In the genomic region with DNA sequence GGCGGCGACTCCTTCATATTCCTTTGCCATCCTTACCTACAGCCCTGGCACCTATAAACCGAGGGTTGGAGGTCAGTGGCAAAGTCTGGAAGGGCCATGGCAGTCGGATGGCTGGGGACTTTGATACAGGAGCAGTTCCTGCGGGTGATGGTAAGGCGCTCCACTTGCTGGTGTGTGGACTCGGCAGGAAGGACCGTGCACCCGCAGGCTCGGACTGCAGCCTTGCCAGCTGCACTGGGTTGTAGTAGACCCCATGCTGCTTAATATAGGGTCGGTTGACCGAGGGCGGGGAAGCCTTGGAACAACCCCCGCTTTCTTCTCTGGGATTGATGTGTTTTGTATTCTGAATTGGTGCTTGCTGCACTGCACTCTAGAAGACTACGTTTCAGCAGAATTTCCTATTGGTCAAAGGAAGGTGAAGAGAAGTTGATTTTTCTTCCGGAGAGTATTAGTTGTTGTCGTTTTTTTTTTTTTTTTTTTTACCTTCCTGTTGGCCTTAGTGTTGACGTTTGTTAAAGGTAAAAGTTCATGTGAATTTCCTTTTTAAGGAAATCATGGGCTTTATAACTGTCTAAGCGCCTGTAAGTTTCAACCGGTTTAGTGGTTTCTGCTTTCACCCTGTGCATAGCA, we compare ENCODE assay signal across 8 cellular contexts. TPM values are rescaled to one million over a fixed set of nuclear protein-coding genes. Genes with fewer than 3 reads are reported as not detected.
A peak's percentile ranks its signal among the peaks of the same experiment; 100 is the strongest.
DNase-seq lines count a peak whose midpoint lies in the region; ATAC-seq and TF ChIP-seq lines count a peak whose summit lies in the region.

No MANE protein-coding gene starts in this region.

- peaks cover 3% of the 10 kb centered on the region for H3K9me3 Mint-ChIP-seq in activated naive CD8-positive, alpha-beta T cell treated with anti-CD3 and anti-CD28 coated beads, Interleukin-2, amount 10 ng/mL, durations not matched to agents 7 days and 5 days

- H3K4me1 ChIP-seq in OCI-LY1 (ENCODE audit: insufficient read depth, low read length, severe bottlenecking) (peaks cover 28% of the 10 kb centered on the region), cardiac muscle cell (ENCODE audit: low read depth) (peaks cover 7% of the 10 kb centered on the region), ovary (ENCODE audit: insufficient read depth) (peaks cover 5% of the 10 kb centered on the region)

- H3K36me3 ChIP-seq in OCI-LY1 (ENCODE audit: insufficient read depth, low read length) (peaks cover 8% of the 10 kb centered on the region), cardiac muscle cell (peaks cover 7% of the 10 kb centered on the region), ovary (no peaks in the 10 kb centered on the region)

- POLR2A ChIA-PET in activated naive CD8-positive, alpha-beta T cell treated with anti-CD3 and anti-CD28 coated beads, Interleukin-2, amount 10 ng/mL, durations not matched to agents 7 days and 5 days (lab: Charles Lee) = interaction anchor here (1.5 to 1.7 kb wide), 2 partner anchors 21 to 35 kb away, joined by 3 to 11 read pairs; no protein-coding TSS in a partner anchor

- ATAC-seq in GM18870 (IDR thresholded peaks at IDR 0.05; ENCODE audit: unreplicated experiment) = peak; percentile 25
- peak; percentile 34 for ATAC-seq in HG03103 (IDR thresholded peaks at IDR 0.05; ENCODE audit: low read depth, unreplicated experiment)
- peak; percentile 40 for ATAC-seq in activated naive CD8-positive, alpha-beta T cell treated with anti-CD3 and anti-CD28 coated beads, Interleukin-2, amount 10 ng/mL, durations not matched to agents 7 days and 5 days (ENCODE audit: low read depth)

- H3K4me3 Mint-ChIP-seq in activated naive CD8-positive, alpha-beta T cell treated with anti-CD3 and anti-CD28 coated beads, Interleukin-2, amount 10 ng/mL, durations not matched to agents 7 days and 5 days = peak overlapping the region; percentile 94

- no peak overlapping the region for H2AFZ ChIP-seq in OCI-LY1 (ENCODE audit: low read length)

- 1 to 3% (median 2%) methylated on average over 20 of the region's 20 CpGs for WGBS in ovary, 3 donors

- peaks cover 33% of the 10 kb centered on the region for H3K36me3 Mint-ChIP-seq in activated naive CD8-positive, alpha-beta T cell treated with anti-CD3 and anti-CD28 coated beads, Interleukin-2, amount 10 ng/mL, durations not matched to agents 7 days and 5 days

- H4K20me1 ChIP-seq in OCI-LY1 (ENCODE audit: insufficient read depth, low read length) = no peaks in the 10 kb centered on the region

- no peaks in the 10 kb centered on the region for H3K9me2 ChIP-seq in OCI-LY1 (ENCODE audit: low read depth, low read length)

- peak; percentile 53 for DNase-seq in AG20443 (ENCODE audit: low spot score)
- DNase-seq in activated naive CD8-positive, alpha-beta T cell treated with anti-CD3 and anti-CD28 coated beads, Interleukin-2, amount 10 ng/mL, durations not matched to agents 7 days and 5 days = peak; percentile 62
- peak; percentile 40 to 64 for DNase-seq in cardiac muscle cell (ENCODE audit: low read depth in 1 of 2, low spot score in 1 of 2)
- DNase-seq in ovary = peak in 3 of 5 donors; percentile 32 to 56 (median 48)
- DNase-seq in DMS114 treated with DMSO at 0.1 percent for 48 hours (lab: John Stamatoyannopoulos, UW; ENCODE audit: unreplicated experiment) = no peak

- TF ChIP-seq POLR2A in ovary (IDR thresholded peaks at IDR 0.05) = no peak

- H3K4me3 ChIP-seq in OCI-LY1 (ENCODE audit: low read depth, low read length, poor library complexity, severe bottlenecking) (peak overlapping the region; percentile 97), cardiac muscle cell (peak overlapping the region; percentile 94), ovary (peak overlapping the region; percentile 91)

- peaks cover 36% of the 10 kb centered on the region for H3K4me1 Mint-ChIP-seq in activated naive CD8-positive, alpha-beta T cell treated with anti-CD3 and anti-CD28 coated beads, Interleukin-2, amount 10 ng/mL, durations not matched to agents 7 days and 5 days

- intact Hi-C loops in ovary (cut with DNase I) = no loop called here

- no peaks in the 10 kb centered on the region for H3K27me3 ChIP-seq in OCI-LY1 (ENCODE audit: insufficient read depth, low read length)
- H3K27me3 ChIP-seq in cardiac muscle cell = no peaks in the 10 kb centered on the region
- no peaks in the 10 kb centered on the region for H3K27me3 ChIP-seq in ovary

- peak overlapping the region; percentile 83 for H3K4me2 ChIP-seq in OCI-LY1 (ENCODE audit: low read length)

- no peaks in the 10 kb centered on the region for H3K27me3 Mint-ChIP-seq in activated naive CD8-positive, alpha-beta T cell treated with anti-CD3 and anti-CD28 coated beads, Interleukin-2, amount 10 ng/mL, durations not matched to agents 7 days and 5 days

- peak overlapping the region; percentile 84 for H3K9ac ChIP-seq in OCI-LY1 (ENCODE audit: low read length)

- no peak for TF ChIP-seq EP300 in ovary (IDR thresholded peaks at IDR 0.05)

- no peak for TF ChIP-seq CTCF in OCI-LY1 (IDR thresholded peaks at IDR 0.05; ENCODE audit: low read length)
- no peak for TF ChIP-seq CTCF in cardiac muscle cell (IDR thresholded peaks at IDR 0.05; ENCODE audit: low read depth, low read length)
- no peak for TF ChIP-seq CTCF in ovary (IDR thresholded peaks at IDR 0.05)

- peak overlapping the region; percentile 97 for H3K27ac Mint-ChIP-seq in activated naive CD8-positive, alpha-beta T cell treated with anti-CD3 and anti-CD28 coated beads, Interleukin-2, amount 10 ng/mL, durations not matched to agents 7 days and 5 days

- H3K9me3 ChIP-seq in OCI-LY1 (ENCODE audit: low read length) (0 out of 2 replicates have a peak, but pooled peaks cover 1% of the 10 kb centered on the region), cardiac muscle cell (ENCODE audit: low read depth) (no peaks in the 10 kb centered on the region), ovary (no peaks in the 10 kb centered on the region)

- no peaks in the 10 kb centered on the region for H3F3A ChIP-seq in OCI-LY1 (ENCODE audit: insufficient read depth, low read length)

- H3K27ac ChIP-seq in OCI-LY1 (ENCODE audit: low read depth, low read length, poor library complexity, severe bottlenecking) = peak overlapping the region; percentile 54
- H3K27ac ChIP-seq in cardiac muscle cell = peak overlapping the region; percentile 70
- peak overlapping the region; percentile 88 to 94 for H3K27ac ChIP-seq in ovary

- no peaks in the 10 kb centered on the region for H3K79me2 ChIP-seq in OCI-LY1 (ENCODE audit: insufficient read depth, low read length)

RNA-seq across cellular contexts. Expression of gene BLTP1, which starts 0.7 kb away (rescaled TPM):
- total RNA-seq in activated naive CD8-positive, alpha-beta T cell treated with anti-CD3 and anti-CD28 coated beads, Interleukin-2, amount 10 ng/mL, durations not matched to agents 7 days and 5 days = 10 to 100 TPM; 52.5 to 58.5 TPM
- total RNA-seq in cardiac muscle cell = 69.1 and 121 TPM in 2 replicates
- polyA plus RNA-seq in cardiac muscle cell = 20.1 and 29.6 TPM in 2 replicates
- total RNA-seq in ovary = 10 to 100 TPM; 59.9 to 97.5 (median 73.6) TPM
- polyA plus RNA-seq in ovary = 10 to 100 TPM; 32.5 to 44.1 TPM
